25 cellular contexts compared by ENCODE assay signal in genomic region chr9:131769361-131769760, GRCh38.
"Had no signal": no experiment of that assay in that cellular context is flagged by ENCODE, and none has a peak within 500 bp of the region (broad histone marks: within the 10 kb centered on the region; RNA-seq: fewer than 3 reads in every experiment).

No MANE protein-coding gene starts in this region.

- H3K4me1 ChIP-seq: adrenal gland, ascending aorta, colonic mucosa, esophagus squamous epithelium, heart left ventricle, psoas muscle, upper lobe of right lung had no signal

- H3K9me3 Mint-ChIP-seq: activated naive CD4-positive, alpha-beta T cell treated with anti-CD3 and anti-CD28 coated beads, Interleukin-2, amount 50 U/mL, for 72 hours; activated T-cell treated with anti-CD3 and anti-CD28 coated beads, Interleukin-2, amount 50 U/mL, for 24 hours; activated T-helper 17 cell treated with anti-CD3 and anti-CD28 coated beads, Interleukin-2, amount 50 U/mL, for 72 hours; mesothelial cell of epicardium; natural killer cell; T-cell; T-helper 2 cell treated with Interferon-gamma antibody and Interleukin-4, amounts not matched to agents 5 μg/mL and 100 μg/mL, for 36 hours had no signal

- H3K4me3 ChIP-seq: adrenal gland, ascending aorta, colonic mucosa, esophagus squamous epithelium, heart left ventricle, lung, ovary, psoas muscle, thoracic aorta, upper lobe of right lung had no signal

- H3K36me3 Mint-ChIP-seq: activated naive CD4-positive, alpha-beta T cell treated with anti-CD3 and anti-CD28 coated beads, Interleukin-2, amount 50 U/mL, for 72 hours; mesothelial cell of epicardium; natural killer cell; T-cell had no signal

- H3K27ac ChIP-seq: adrenal gland, ascending aorta, brain microvascular endothelial cell, colonic mucosa, esophagus squamous epithelium, heart left ventricle, ovary, psoas muscle, thoracic aorta, upper lobe of right lung, WERI-Rb-1 had no signal

- H3K36me3 ChIP-seq: adrenal gland, ascending aorta, brain microvascular endothelial cell, colonic mucosa, esophagus squamous epithelium, heart left ventricle, ovary, thoracic aorta, upper lobe of right lung, WERI-Rb-1 had no signal

- DNase-seq: activated CD4-positive, alpha-beta T cell treated with anti-CD3 and anti-CD28 coated beads for 1 hour; activated CD4-positive, alpha-beta T cell treated with anti-CD3 and anti-CD28 coated beads, Interleukin-2, amount 50 U/mL, for 1 hour; activated T-cell treated with anti-CD3 and anti-CD28 coated beads, Interleukin-2, amount 50 U/mL, for 24 hours; adrenal gland; brain microvascular endothelial cell; colonic mucosa; esophagus squamous epithelium; heart left ventricle; natural killer cell; ovary; psoas muscle; right cardiac atrium; stimulated activated CD4-positive, alpha-beta T cell treated with anti-CD3 and anti-CD28 coated beads, Interleukin-4, amount 100 ng/mL, for 24 hours; stimulated activated naive CD4-positive, alpha-beta T cell treated with Interleukin-2 at 50 U/mL for 16 hours; T-cell; upper lobe of right lung; WERI-Rb-1 had no signal

- ATAC-seq: activated naive CD4-positive, alpha-beta T cell treated with anti-CD3 and anti-CD28 coated beads, Interleukin-2, amount 50 U/mL, for 72 hours; activated T-helper 17 cell treated with anti-CD3 and anti-CD28 coated beads, Interleukin-2, amount 50 U/mL, for 72 hours; heart left ventricle; left lobe of liver; natural killer cell; psoas muscle; right cardiac atrium; T-cell; upper lobe of right lung had no signal

- H3K4me1 Mint-ChIP-seq: activated T-helper 17 cell treated with anti-CD3 and anti-CD28 coated beads, Interleukin-2, amount 50 U/mL, for 72 hours; mesothelial cell of epicardium; natural killer cell; T-cell had no signal

- H3K27me3 ChIP-seq: ascending aorta, colonic mucosa, ovary, upper lobe of right lung had no signal

- H3K9me3 ChIP-seq: adrenal gland, ascending aorta, colonic mucosa, esophagus squamous epithelium, heart left ventricle, ovary, psoas muscle, thoracic aorta, upper lobe of right lung had no signal

- H3K27ac Mint-ChIP-seq: activated T-cell treated with anti-CD3 and anti-CD28 coated beads, Interleukin-2, amount 50 U/mL, for 24 hours; activated T-helper 17 cell treated with anti-CD3 and anti-CD28 coated beads, Interleukin-2, amount 50 U/mL, for 72 hours; mesothelial cell of epicardium; natural killer cell; T-cell; T-helper 2 cell treated with Interferon-gamma antibody and Interleukin-4, amounts not matched to agents 5 μg/mL and 100 μg/mL, for 36 hours had no signal

- H3K4me3 Mint-ChIP-seq: activated T-cell treated with anti-CD3 and anti-CD28 coated beads, Interleukin-2, amount 50 U/mL, for 24 hours; activated T-helper 17 cell treated with anti-CD3 and anti-CD28 coated beads, Interleukin-2, amount 50 U/mL, for 72 hours; mesothelial cell of epicardium; natural killer cell; T-cell; T-helper 2 cell treated with Interferon-gamma antibody and Interleukin-4, amounts not matched to agents 5 μg/mL and 100 μg/mL, for 36 hours had no signal
